ENCODE assay signal across 8 cellular contexts in the genomic region with DNA sequence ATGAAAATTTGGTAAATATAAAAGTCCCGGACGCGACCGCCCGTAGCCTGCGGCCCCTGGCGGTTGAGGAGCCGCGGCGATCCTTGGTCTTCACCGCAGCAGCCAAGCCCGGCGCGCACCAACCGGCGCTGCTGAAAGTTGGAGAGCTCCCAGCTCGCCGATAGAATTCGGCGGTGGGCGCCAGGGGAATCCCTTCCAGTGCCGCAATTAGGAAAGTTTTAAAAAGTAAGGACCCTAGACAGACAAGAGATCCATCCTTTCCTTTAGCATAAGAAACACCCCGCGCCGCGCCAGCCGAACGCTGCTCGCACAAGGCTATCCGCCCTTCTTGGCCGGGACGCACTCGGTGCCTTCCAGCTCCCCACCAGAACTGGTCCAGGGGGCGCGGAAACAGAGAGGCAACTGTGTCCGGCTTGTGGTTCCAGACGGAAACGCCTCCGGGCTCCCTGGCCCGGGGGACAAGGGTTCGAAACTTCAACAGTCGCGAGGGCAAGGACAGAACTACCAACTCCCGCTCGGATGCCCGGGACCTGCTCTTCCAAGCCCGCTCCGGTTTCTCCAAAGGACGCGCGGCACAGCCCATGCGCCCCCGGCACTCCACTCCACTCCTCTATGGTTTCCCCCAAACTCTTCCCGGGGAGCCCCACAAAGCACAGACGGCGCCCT. TPM values are rescaled to one million over a fixed set of nuclear protein-coding genes. Genes with fewer than 3 reads are reported as not detected.
DNase-seq lines count a peak whose midpoint lies in the region; ATAC-seq and TF ChIP-seq lines count a peak whose summit lies in the region.

No MANE protein-coding gene starts in this region.

- intact Hi-C loops in Right ventricle myocardium inferior (cut with DNase I): loop anchor here (5.0 kb wide), 2 partner anchors 238 to 267 kb away; no protein-coding TSS in a partner anchor
- intact Hi-C loops in cardiac septum (cut with DNase I): loop anchor here (5.0 to 10.0 kb wide), 4 partner anchors 222 to 760 kb away; partner anchors contain the start of gene ALDH9A1
- intact Hi-C loops in Right ventricle myocardium superior (cut with DNase I): loop anchor here (5.0 kb wide), 1 partner anchor 238 kb away; no protein-coding TSS in a partner anchor

- H3K9me3 ChIP-seq in HUES6 (ENCODE audit: control insufficient read depth, insufficient read depth, low read depth, low read length) (no peaks in the 10 kb centered on the region), osteoblast (ENCODE audit: low read depth, low read length) (no peaks in the 10 kb centered on the region)

- peak; percentile 29 for TF ChIP-seq CTCF in osteoblast (IDR thresholded peaks at IDR 0.05; ENCODE audit: extremely low read depth, low read depth, low read length)

- no peak overlapping the region for H3K4me2 ChIP-seq in osteoblast (ENCODE audit: insufficient read depth, low read length)

- H3K36me3 ChIP-seq in HUES6 (ENCODE audit: control insufficient read depth, insufficient read depth, low read length) (no peaks in the 10 kb centered on the region), osteoblast (ENCODE audit: insufficient read depth, low read length) (no peaks in the 10 kb centered on the region)

- H2AFZ ChIP-seq in osteoblast (ENCODE audit: low read length): no peak overlapping the region

- no peaks in the 10 kb centered on the region for H3K79me2 ChIP-seq in osteoblast (ENCODE audit: insufficient read depth, low read length)

- H3K27me3 ChIP-seq in HUES6 (ENCODE audit: control insufficient read depth, insufficient read depth, low read length) (peaks cover 69% of the 10 kb centered on the region), osteoblast (ENCODE audit: insufficient read depth, low read length) (peaks cover 26% of the 10 kb centered on the region)

- no peak overlapping the region for H3K9ac ChIP-seq in HUES6 (ENCODE audit: low read length)

- no peak for ATAC-seq in Right ventricle myocardium inferior
- peak; percentile 61 for ATAC-seq in Right ventricle myocardium superior (ENCODE audit: poor library complexity)

- H3K4me1 ChIP-seq in HUES6 (ENCODE audit: control insufficient read depth, insufficient read depth, low read length) (peaks cover 11% of the 10 kb centered on the region), osteoblast (ENCODE audit: insufficient read depth, low read length) (no peaks in the 10 kb centered on the region)

- peak overlapping the region; percentile 60 for H3K4me3 ChIP-seq in HUES6 (ENCODE audit: low read depth, low read length)
- H3K4me3 ChIP-seq in osteoblast (ENCODE audit: insufficient read depth, low read length): no peak overlapping the region

- H3K27ac ChIP-seq in HUES6 (ENCODE audit: low read depth, low read length): no peak overlapping the region
- no peak overlapping the region for H3K27ac ChIP-seq in osteoblast (ENCODE audit: low read depth, low read length)

- H4K20me1 ChIP-seq in osteoblast (ENCODE audit: insufficient read depth, low read length): no peaks in the 10 kb centered on the region

- DNase-seq in Right ventricle myocardium inferior (ENCODE audit: missing footprints): peak; percentile 73
- no peak for DNase-seq in cardiac septum (ENCODE audit: low spot score)
- peak; percentile 47 to 49 for DNase-seq in activated T-cell treated with anti-CD3 and anti-CD28 coated beads, Interleukin-2, amount 50 U/mL, for 48 hours
- DNase-seq in Right ventricle myocardium superior: peak; percentile 63
- peak; percentile 87 for DNase-seq in osteoblast (ENCODE audit: insufficient read length, low spot score, missing footprints)
- no peak for DNase-seq in NAMALWA (ENCODE audit: low spot score)
- no peak for DNase-seq in Kasumi-1 (lab: John Stamatoyannopoulos, UW)

RNA-seq across cellular contexts. Expression of gene FAM78B, which starts 1.7 kb away (rescaled TPM):
- 3.4 TPM for total RNA-seq in Right ventricle myocardium inferior
- 2.7 TPM for total RNA-seq in cardiac septum
- total RNA-seq in Right ventricle myocardium superior: 4.2 TPM
- total RNA-seq in osteoblast: 0.29 and 0.36 TPM in 2 replicates

Comparison
In these comparisons a context has a peak if more than half of its experiments do, and no peak if none do; other contexts are left out.
1. DNase-seq: peak in Right ventricle myocardium inferior (single experiment), activated T-cell treated with anti-CD3 and anti-CD28 coated beads, Interleukin-2, amount 50 U/mL, for 48 hours (2 of 2), Right ventricle myocardium superior (single experiment) and osteoblast (single experiment); none in cardiac septum (single experiment), NAMALWA (single experiment) and Kasumi-1 (0 of 2).